In genomic region chr9:96160168-96160567, GRCh38 we compare ENCODE assay signal across 28 cellular contexts.
"Had no signal": no experiment of that assay in that cellular context is flagged by ENCODE, and none has a peak within 500 bp of the region (broad histone marks: within the 10 kb centered on the region; RNA-seq: fewer than 3 reads in every experiment).

No MANE protein-coding gene starts in this region.

- H3K4me3 ChIP-seq: left lung, lower lobe of right lung, neural progenitor cell, ovary, right atrium auricular region, right lobe of liver, skin epidermis, suprapubic skin, tibial nerve, uterus had no signal

- H3K9me3 ChIP-seq: left lung, lower lobe of right lung, ovary, right lobe of liver, suprapubic skin, uterus had no signal

- DNase-seq: hippocampal formation; kidney glomerular epithelial cell; left colon; left lung; lower lobe of right lung; mammary epithelial cell; mesendoderm; naive B cell; natural killer cell; nephron progenitor cell; ovary; right lobe of liver; stimulated activated CD4-positive, alpha-beta T cell treated with anti-CD3 and anti-CD28 coated beads, Interleukin-12 subunit alpha, Interleukin-12 subunit beta, amount 100 ng/mL, for 4 hours; stimulated activated CD4-positive, alpha-beta T cell treated with anti-CD3 and anti-CD28 coated beads, Interleukin-15, amount 100 ng/mL, for 24 hours; stimulated activated CD4-positive, alpha-beta T cell treated with anti-CD3 and anti-CD28 coated beads, Interleukin-2, amount 100 ng/mL, for 24 hours; stimulated activated CD4-positive, alpha-beta T cell treated with anti-CD3 and anti-CD28 coated beads, Interleukin-4, amount 100 ng/mL, for 1 hour; stimulated activated naive CD4-positive, alpha-beta T cell; uterus had no signal

- ATAC-seq: left colon, left lung, lower lobe of right lung, natural killer cell, right lobe of liver had no signal

- H3K27ac ChIP-seq: left lung, lower lobe of right lung, neural progenitor cell, ovary, right atrium auricular region, right lobe of liver, skin epidermis, suprapubic skin, uterus had no signal

- H3K4me2 ChIP-seq: neural progenitor cell had no signal

- H3K9ac ChIP-seq: neural progenitor cell had no signal

- H3K4me1 ChIP-seq: lower lobe of right lung, right atrium auricular region, right lobe of liver, uterus had no signal

- FAIRE-seq: keratinocyte had no signal

- H2AFZ ChIP-seq: neural progenitor cell had no signal

- H3K36me3 Mint-ChIP-seq: mesothelial cell of epicardium, naive B cell, natural killer cell, neural progenitor cell, type B pancreatic cell had no signal

- H3K27ac Mint-ChIP-seq: mesothelial cell of epicardium; naive B cell; natural killer cell; nephron progenitor cell; neural progenitor cell; progenitor cell of endocrine pancreas; stimulated activated naive CD8-positive, alpha-beta T cell treated with anti-CD3 and anti-CD28 coated beads, Interleukin-15, Interleukin-2, amounts not matched to agents 100 ng/mL and 50 ng/mL, for 24 hours; type B pancreatic cell had no signal

- H3K36me3 ChIP-seq: left lung, lower lobe of right lung, neural progenitor cell, ovary, right atrium auricular region, right lobe of liver, suprapubic skin, tibial nerve, uterus had no signal

- H3K9me3 Mint-ChIP-seq: mesothelial cell of epicardium; natural killer cell; stimulated activated naive CD8-positive, alpha-beta T cell treated with anti-CD3 and anti-CD28 coated beads, Interleukin-15, Interleukin-2, amounts not matched to agents 100 ng/mL and 50 ng/mL, for 24 hours had no signal

- H3K27me3 ChIP-seq: left lung, neural progenitor cell, ovary, right atrium auricular region, right lobe of liver, tibial nerve, uterus had no signal

- H3K4me3 Mint-ChIP-seq: mesothelial cell of epicardium; naive B cell; natural killer cell; nephron progenitor cell; neural progenitor cell; stimulated activated naive CD8-positive, alpha-beta T cell treated with anti-CD3 and anti-CD28 coated beads, Interleukin-15, Interleukin-2, amounts not matched to agents 100 ng/mL and 50 ng/mL, for 24 hours; type B pancreatic cell had no signal
